8 cellular contexts compared by ENCODE assay signal in genomic region chr2:3379339-3379646, GRCh38. TPM values are rescaled to one million over a fixed set of nuclear protein-coding genes. Genes with fewer than 3 reads are reported as not detected.
A peak's percentile ranks its signal among the peaks of the same experiment; 100 is the strongest.
DNase-seq lines count a peak whose midpoint lies in the region; TF ChIP-seq lines count a peak whose summit lies in the region.

No MANE protein-coding gene starts in this region.

- no peaks in the 10 kb centered on the region for H3K27me3 Mint-ChIP-seq in progenitor cell of endocrine pancreas

- peak overlapping the region; percentile 96 for H3K27ac Mint-ChIP-seq in progenitor cell of endocrine pancreas

- no peaks in the 10 kb centered on the region for H3K9me3 Mint-ChIP-seq in progenitor cell of endocrine pancreas (ENCODE audit: low read depth)

- H3K4me1 Mint-ChIP-seq in progenitor cell of endocrine pancreas (ENCODE audit: low read depth) = peaks cover 15% of the 10 kb centered on the region

- 11% methylated on average over 7 of the region's 8 CpGs for WGBS in esophagus muscularis mucosa

- H3K36me3 Mint-ChIP-seq in progenitor cell of endocrine pancreas (ENCODE audit: insufficient read depth) = peaks cover 8% of the 10 kb centered on the region

- H3K36me3 ChIP-seq in ES-I3 (ENCODE audit: insufficient read depth, low read length) = no peaks in the 10 kb centered on the region
- no peaks in the 10 kb centered on the region for H3K36me3 ChIP-seq in Peyer's patch
- peaks cover 0 to 21% (median 5%) of the 10 kb centered on the region in 4 donors for H3K36me3 ChIP-seq in esophagus muscularis mucosa

- peak overlapping the region; percentile 95 for H3K4me3 Mint-ChIP-seq in progenitor cell of endocrine pancreas (ENCODE audit: low read depth)

- TF ChIP-seq EP300 in esophagus muscularis mucosa (IDR thresholded peaks at IDR 0.05) = no peak

- no peak for TF ChIP-seq POLR2A in Peyer's patch (IDR thresholded peaks at IDR 0.05)
- no peak for TF ChIP-seq POLR2A in esophagus muscularis mucosa (IDR thresholded peaks at IDR 0.05; ENCODE audit: low read depth)

- H3K9ac ChIP-seq in ES-I3 (ENCODE audit: low read depth, low read length) = peak overlapping the region; percentile 85

- H3K4me1 ChIP-seq in ES-I3 (ENCODE audit: insufficient read depth, low read length) (0 out of 2 replicates have a peak, but pooled peaks cover 8% of the 10 kb centered on the region), Peyer's patch (peaks cover 0 to 37% (median 11%) of the 10 kb centered on the region in 4 donors), esophagus muscularis mucosa (peaks cover 27 to 43% (median 42%) of the 10 kb centered on the region in 4 donors)

- TF ChIP-seq CTCF in Peyer's patch (IDR thresholded peaks at IDR 0.05) (no peak), esophagus muscularis mucosa (IDR thresholded peaks at IDR 0.05) (no peak), progenitor cell of endocrine pancreas (IDR thresholded peaks at IDR 0.05; ENCODE audit: unreplicated experiment) (no peak)

- intact Hi-C loops in esophagus muscularis mucosa (cut with DNase I) = loop anchor here (5.0 kb wide), 2 partner anchors 83 to 198 kb away; partner anchors contain the start of gene RPS7

- H3K4me3 ChIP-seq in Peyer's patch (peak overlapping the region; percentile 66 to 88 (median 77)), esophagus muscularis mucosa (peak overlapping the region; percentile 74 to 90 (median 86))

- no peak for DNase-seq in Peyer's patch
- DNase-seq in esophagus muscularis mucosa (ENCODE audit: extremely low spot score) = no peak
- no peak for DNase-seq in progenitor cell of endocrine pancreas (ENCODE audit: low spot score, unreplicated experiment)
- no peak for DNase-seq in NCI-H526 treated with DMSO at 0.1 percent for 48 hours (lab: John Stamatoyannopoulos, UW)
- DNase-seq in stimulated activated CD4-positive, alpha-beta T cell treated with anti-CD3 and anti-CD28 coated beads, Interleukin-4, amount 100 ng/mL, for 1 hour = no peak
- no peak for DNase-seq in NCI-H2196 (lab: John Stamatoyannopoulos, UW; ENCODE audit: unreplicated experiment)
- DNase-seq in mesenteric fat pad (ENCODE audit: low spot score) = no peak

- H3K27ac ChIP-seq in Peyer's patch (peak overlapping the region; percentile 72 to 90 (median 87)), esophagus muscularis mucosa (replicated peaks in 1 of 4) (peak overlapping the region; percentile 87 to 94 (median 91))

- H3K9me3 ChIP-seq in ES-I3 (ENCODE audit: control insufficient read depth, insufficient read depth, low read length) (no peaks in the 10 kb centered on the region), Peyer's patch (no peaks in the 10 kb centered on the region), esophagus muscularis mucosa (no peaks in the 10 kb centered on the region)

- H3K27me3 ChIP-seq in Peyer's patch = no peaks in the 10 kb centered on the region
- no peaks in the 10 kb centered on the region for H3K27me3 ChIP-seq in esophagus muscularis mucosa

RNA-seq across cellular contexts. Expression of gene TRAPPC12, which starts 0.2 kb away (rescaled TPM):
- 100 to 1,000 TPM; 122 to 191 (median 158) TPM for total RNA-seq in Peyer's patch
- total RNA-seq in esophagus muscularis mucosa = 10 to 100 TPM; 65.6 to 89.3 (median 72.6) TPM
- 112 and 121 TPM in 2 replicates for total RNA-seq in progenitor cell of endocrine pancreas
- total RNA-seq in mesenteric fat pad = 78.9 TPM

RNA-seq across cellular contexts. Expression of gene EIPR1, which starts 1.7 kb away (rescaled TPM):
- 10 to 100 TPM; 23.4 to 94.1 (median 36.2) TPM for total RNA-seq in Peyer's patch
- 10 to 100 TPM; 13.8 to 19.0 (median 15.3) TPM for total RNA-seq in esophagus muscularis mucosa
- total RNA-seq in progenitor cell of endocrine pancreas = 32.0 and 36.2 TPM in 2 replicates
- 16.3 TPM for total RNA-seq in mesenteric fat pad
